8 cellular contexts compared by ENCODE assay signal in the genomic region with DNA sequence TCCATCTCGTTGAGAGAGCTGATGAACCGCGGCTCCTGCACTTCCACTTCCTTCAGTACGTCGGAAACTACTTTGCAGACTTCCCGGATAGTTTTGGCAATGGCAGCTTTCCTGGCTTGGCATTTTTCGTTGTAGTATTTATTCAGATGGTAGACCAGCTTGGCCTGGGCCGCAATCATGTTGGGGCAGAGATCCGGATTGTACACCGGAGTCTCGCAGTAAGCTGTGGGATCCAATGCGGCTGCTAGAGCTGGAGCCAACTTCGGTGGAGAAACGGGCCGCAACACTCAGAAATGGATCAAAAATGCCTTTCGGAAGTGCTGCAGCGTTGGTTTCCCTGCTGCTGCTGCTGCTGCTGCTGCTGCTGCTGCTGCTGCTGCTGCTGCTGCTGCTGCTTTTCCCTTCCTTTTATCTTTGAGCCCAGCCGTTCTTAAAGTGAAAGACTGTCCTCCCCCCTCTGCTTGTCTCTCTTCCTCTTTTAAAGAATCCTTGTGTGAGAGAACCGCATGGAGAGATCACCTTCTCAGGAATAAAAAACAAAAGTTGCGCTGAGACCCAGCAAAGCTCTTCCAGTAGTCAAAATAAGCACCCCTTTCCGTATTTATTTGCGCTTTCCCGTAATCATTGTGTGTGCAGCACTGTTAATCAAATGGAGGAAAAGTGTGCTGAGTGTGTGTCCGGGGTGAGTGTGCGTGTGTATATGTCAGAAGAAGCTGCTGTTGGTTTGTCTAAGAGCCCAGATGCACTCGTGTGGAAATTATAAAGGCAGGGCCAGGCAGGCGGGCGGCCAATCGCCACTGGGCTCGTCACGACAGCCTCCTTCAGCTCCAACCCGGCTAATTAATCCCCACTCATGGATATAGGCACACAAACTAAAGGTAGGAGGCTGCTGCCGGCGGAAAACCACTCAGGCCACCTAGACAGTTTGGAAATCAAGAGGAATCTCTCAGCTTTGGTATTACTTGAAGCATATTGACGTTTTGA. TPM values are rescaled to one million over a fixed set of nuclear protein-coding genes. Genes with fewer than 3 reads are reported as not detected.
DNase-seq lines count a peak whose midpoint lies in the region; ATAC-seq and TF ChIP-seq lines count a peak whose summit lies in the region.

TSS of gene MAB21L1 (minus strand) at position 730 of the 984 bp plus-strand sequence. CDS start at position 179, 551 bp downstream.

- CTCF ChIA-PET in GM10248 (lab: Yijun Ruan, JAX), result no interaction called here

- DNase-seq in AG20443 (ENCODE audit: low spot score) (peak; percentile 86), fibroblast of peridontal ligament (ENCODE audit: extremely low read depth) (peak; percentile 88), natural killer cell (no peak), RPMI8226 (no peak), GM10248 (ENCODE audit: extremely low spot score) (no peak)
- no peak for DNase-seq in T-helper 2 cell treated with Interferon-gamma antibody and Interleukin-4, amounts not matched to agents 5 μg/mL and 100 μg/mL, for 36 hours (ENCODE audit: low spot score)

- H3K27me3 Mint-ChIP-seq in T-helper 2 cell treated with Interferon-gamma antibody and Interleukin-4, amounts not matched to agents 5 μg/mL and 100 μg/mL, for 36 hours (ENCODE audit: low read depth), result peaks cover 82% of the 10 kb centered on the region
- H3K27me3 Mint-ChIP-seq in natural killer cell (ENCODE audit: low read depth in 2 of 2), result peaks cover 60 to 65% of the 10 kb centered on the region in 2 donors

- H3K27ac Mint-ChIP-seq in T-helper 2 cell treated with Interferon-gamma antibody and Interleukin-4, amounts not matched to agents 5 μg/mL and 100 μg/mL, for 36 hours, result no peak within 1 kb of the TSS
- peak within 1 kb of the TSS; percentile 62 to 74 for H3K27ac Mint-ChIP-seq in natural killer cell

- H3K4me3 Mint-ChIP-seq in T-helper 2 cell treated with Interferon-gamma antibody and Interleukin-4, amounts not matched to agents 5 μg/mL and 100 μg/mL, for 36 hours, result peak within 1 kb of the TSS; percentile 82
- peak within 1 kb of the TSS; percentile 93 for H3K4me3 Mint-ChIP-seq in natural killer cell

- ATAC-seq in HG02759 (IDR thresholded peaks at IDR 0.05; ENCODE audit: unreplicated experiment), result peak; percentile 37
- ATAC-seq in natural killer cell, result peak in 1 of 3 donors; percentile 25
- no peak for ATAC-seq in HG03025 (IDR thresholded peaks at IDR 0.05; ENCODE audit: low FRiP score, unreplicated experiment)

- H3K36me3 Mint-ChIP-seq in T-helper 2 cell treated with Interferon-gamma antibody and Interleukin-4, amounts not matched to agents 5 μg/mL and 100 μg/mL, for 36 hours (ENCODE audit: low read depth), result no peaks in the 10 kb centered on the region
- H3K36me3 Mint-ChIP-seq in natural killer cell, result peaks cover 7% of the 10 kb centered on the region

- H3K9me3 Mint-ChIP-seq in T-helper 2 cell treated with Interferon-gamma antibody and Interleukin-4, amounts not matched to agents 5 μg/mL and 100 μg/mL, for 36 hours, result no peaks in the 10 kb centered on the region
- no peaks in the 10 kb centered on the region for H3K9me3 Mint-ChIP-seq in natural killer cell

- POLR2A ChIA-PET in GM10248 (lab: Yijun Ruan, JAX), result no interaction called here

- peaks cover 18% of the 10 kb centered on the region for H3K4me1 Mint-ChIP-seq in T-helper 2 cell treated with Interferon-gamma antibody and Interleukin-4, amounts not matched to agents 5 μg/mL and 100 μg/mL, for 36 hours (ENCODE audit: low read depth)
- H3K4me1 Mint-ChIP-seq in natural killer cell, result peaks cover 36% of the 10 kb centered on the region in 2 donors

- intact Hi-C loops in natural killer cell (cut with micrococcal nuclease), result loop anchor here (2.0 kb wide), 1 partner anchor 149 kb away; no protein-coding TSS in a partner anchor

- no peak for TF ChIP-seq CTCF in natural killer cell (IDR thresholded peaks at IDR 0.05)
- TF ChIP-seq CTCF in GM10248 (IDR thresholded peaks at IDR 0.05; ENCODE audit: control extremely low read depth, extremely low read depth, low read depth, missing control alignments), result no peak

RNA-seq across cellular contexts. Expression of gene MAB21L1, which starts in this region (rescaled TPM):
- total RNA-seq in natural killer cell, result under 1 TPM in 1 of 3 donors, not detected in 2; 0.20 TPM

Comparison
In these comparisons a context has a peak if more than half of its experiments do, and no peak if none do; other contexts are left out.
1. DNase-seq: peak in AG20443 (single experiment) and fibroblast of peridontal ligament (single experiment); none in T-helper 2 cell treated with Interferon-gamma antibody and Interleukin-4, amounts not matched to agents 5 μg/mL and 100 μg/mL, for 36 hours (single experiment), natural killer cell (single experiment), RPMI8226 (single experiment) and GM10248 (single experiment).